ENCODE assay signal across 20 cellular contexts in genomic region chr12:28292699-28293098, GRCh38.
DNase-seq lines count a peak whose midpoint lies in the region; ATAC-seq, FAIRE-seq and TF ChIP-seq lines count a peak whose summit lies in the region.
"Had no signal": no experiment of that assay in that cellular context is flagged by ENCODE, and none has a peak within 500 bp of the region (broad histone marks: within the 10 kb centered on the region; RNA-seq: fewer than 3 reads in every experiment).

No MANE protein-coding gene starts in this region.

- H3K27ac Mint-ChIP-seq in neural progenitor cell: no peak overlapping the region
- H3K27ac Mint-ChIP-seq in endothelial cell (ENCODE audit: unreplicated experiment): no peak overlapping the region
- H3K27ac Mint-ChIP-seq: CD4-positive, alpha-beta memory T cell had no signal

- DNase-seq in HepG2 (ENCODE audit: low spot score) (no peak), right lobe of liver (no peak), K562 (ENCODE audit: extremely low read depth in 1 of 4, low spot score in 3 of 4) (no peak), neural progenitor cell (ENCODE audit: low spot score) (no peak), NCI-H510A treated with DMSO at 0.1 percent for 48 hours (lab: John Stamatoyannopoulos, UW) (no peak), middle frontal gyrus (ENCODE audit: extremely low spot score, low spot score) (no peak), endothelial cell (ENCODE audit: low spot score) (no peak)
- DNase-seq: 8988T; C1 segment of cervical spinal cord; Calu3; CD4-positive, alpha-beta memory T cell; COR-L47; DMS53; DMS79 treated with DMSO at 0.1 percent for 48 hours; GF-D8; GOT3; H7; HCEC 1CT had no signal

- H3K4me3 ChIP-seq in HepG2 (replicated peaks in 1 of 3; ENCODE audit: insufficient read depth in 1 of 3, low read depth in 2 of 3, low read length in 3 of 3): no peak overlapping the region
- no peak overlapping the region for H3K4me3 ChIP-seq in right lobe of liver
- H3K4me3 ChIP-seq in K562: no peak overlapping the region
- no peak overlapping the region for H3K4me3 ChIP-seq in neural progenitor cell

- H3K4me3 Mint-ChIP-seq in neural progenitor cell (no peak overlapping the region), endothelial cell (ENCODE audit: unreplicated experiment) (no peak overlapping the region)
- H3K4me3 Mint-ChIP-seq: CD4-positive, alpha-beta memory T cell had no signal

- H3K27me3 ChIP-seq in HepG2 (ENCODE audit: control insufficient read depth in 1 of 2, insufficient read depth in 2 of 2, low read length in 2 of 2): no peaks in the 10 kb centered on the region
- H3K27me3 ChIP-seq in right lobe of liver: no peaks in the 10 kb centered on the region
- no peaks in the 10 kb centered on the region for H3K27me3 ChIP-seq in K562 (ENCODE audit: control insufficient read depth in 2 of 2, insufficient read depth in 2 of 2, low read length in 2 of 2)
- H3K27me3 ChIP-seq in neural progenitor cell: no peaks in the 10 kb centered on the region

- TF ChIP-seq CTCF in HepG2 (CRISPR knock-in tag; IDR thresholded peaks at IDR 0.05) (no peak), right lobe of liver (IDR thresholded peaks at IDR 0.05) (no peak), K562 (IDR thresholded peaks at IDR 0.05 in 2 of 3, conservative IDR thresholded peaks at IDR 0.05 in 1 of 3; ENCODE audit: insufficient read depth in 2 of 3, low read depth in 1 of 3, low read length in 3 of 3) (no peak), neural progenitor cell (IDR thresholded peaks at IDR 0.05) (no peak), endothelial cell (IDR thresholded peaks at IDR 0.05; ENCODE audit: unreplicated experiment) (no peak)

- FAIRE-seq in HepG2 (lab: Jason Lieb, UNC) (no peak), K562 (lab: Jason Lieb, UNC) (no peak)
- FAIRE-seq: GM12891, GM18507 had no signal

- in situ Hi-C loops in HepG2 (cut with HindIII; ENCODE audit: extremely low pct_ligation_motif_present, low pct_unique_long_range_greater_than_20kb): no loop called here
- in situ Hi-C loops in K562 (cut with MboI): no loop called here

- H3K79me2 ChIP-seq in HepG2 (ENCODE audit: insufficient read depth, low read length): no peaks in the 10 kb centered on the region
- H3K79me2 ChIP-seq in K562 (ENCODE audit: control insufficient read depth, insufficient read depth, low read length): peaks cover 2% of the 10 kb centered on the region; the same call in 1 of the 3 replicates
- peaks cover 14% of the 10 kb centered on the region for H3K79me2 ChIP-seq in neural progenitor cell (ENCODE audit: low read depth)

- WGBS in HepG2 (ENCODE audit: low lambda C conversion rate): 98% methylated on average over 2 of the region's 2 CpGs
- WGBS in right lobe of liver (ENCODE audit: insufficient coverage, low coverage, low lambda C conversion rate, missing lambda C conversion rate): 82% methylated on average over 2 of the region's 2 CpGs
- WGBS in K562 (ENCODE audit: insufficient coverage, low coverage, missing lambda C conversion rate): 64% methylated on average over 2 of the region's 2 CpGs

- H3K9me1 ChIP-seq in K562 (ENCODE audit: control insufficient read depth, insufficient read depth, low read length): no peaks in the 10 kb centered on the region

- H3K4me1 ChIP-seq in HepG2 (ENCODE audit: insufficient read depth, low read length) (no peaks in the 10 kb centered on the region), right lobe of liver (peaks cover 0 to 4% (median 0%) of the 10 kb centered on the region in 4 donors), K562 (replicated peaks in 1 of 2; ENCODE audit: control insufficient read depth in 2 of 2, insufficient read depth in 2 of 2, low read length in 2 of 2) (no peaks in the 10 kb centered on the region), neural progenitor cell (peaks cover 4% of the 10 kb centered on the region)

- CTCF ChIA-PET in HepG2 (lab: Yijun Ruan, JAX; ENCODE audit: low intra/inter-chr PET ratio, low total read pairs): no interaction called here
- CTCF ChIA-PET in K562 (lab: Yijun Ruan, JAX; ENCODE audit: low intra/inter-chr PET ratio): no interaction called here

- H4K20me1 ChIP-seq in HepG2 (ENCODE audit: insufficient read depth, low read length) (no peaks in the 10 kb centered on the region; the same call in 1 of the 2 replicates), K562 (replicated peaks; ENCODE audit: control insufficient read depth, insufficient read depth, low read length) (no peaks in the 10 kb centered on the region), neural progenitor cell (ENCODE audit: low read depth) (no peaks in the 10 kb centered on the region)

- H2AFZ ChIP-seq in HepG2 (ENCODE audit: low read length) (no peak overlapping the region), K562 (ENCODE audit: low read depth, low read length) (no peak overlapping the region), neural progenitor cell (replicated peaks) (no peak overlapping the region)

- no peak overlapping the region for H3K27ac ChIP-seq in HepG2 (ENCODE audit: extremely low read length, insufficient read depth, low read length)
- H3K27ac ChIP-seq in right lobe of liver: no peak overlapping the region
- H3K27ac ChIP-seq in K562 (ENCODE audit: extremely low read depth, low read depth, low read length): no peak overlapping the region
- H3K27ac ChIP-seq in neural progenitor cell: peak overlapping the region; percentile 5

- H3K27me3 Mint-ChIP-seq in neural progenitor cell (ENCODE audit: insufficient read depth, low read depth) (peaks cover 2% of the 10 kb centered on the region), endothelial cell (ENCODE audit: unreplicated experiment) (peaks cover under 1% of the 10 kb centered on the region)
- H3K27me3 Mint-ChIP-seq: CD4-positive, alpha-beta memory T cell had no signal

- H3K4me2 ChIP-seq in HepG2 (ENCODE audit: low read depth, low read length) (no peak overlapping the region), K562 (ENCODE audit: insufficient read depth, low read length) (no peak overlapping the region), neural progenitor cell (no peak overlapping the region)

- no peak for ATAC-seq in HepG2
- ATAC-seq in right lobe of liver: no peak
- no peak for ATAC-seq in K562

- TF ChIP-seq POLR2A in HepG2 (IDR thresholded peaks at IDR 0.05; ENCODE audit: insufficient read depth in 1 of 2, low read depth in 2 of 2, low read length in 2 of 2): no peak
- no peak for TF ChIP-seq POLR2A in right lobe of liver (IDR thresholded peaks at IDR 0.05)
- no peak for TF ChIP-seq POLR2A in K562 (conservative IDR thresholded peaks at IDR 0.05)

- peaks cover 12% of the 10 kb centered on the region for H3K9me3 Mint-ChIP-seq in neural progenitor cell
- no peaks in the 10 kb centered on the region for H3K9me3 Mint-ChIP-seq in endothelial cell (ENCODE audit: unreplicated experiment)

- no peak for TF ChIP-seq RAD21 in HepG2 (CRISPR knock-in tag; IDR thresholded peaks at IDR 0.05)
- no peak for TF ChIP-seq RAD21 in K562 (CRISPR knock-in tag; conservative IDR thresholded peaks at IDR 0.05 in 1 of 2, IDR thresholded peaks at IDR 0.05 in 1 of 2)

- no peaks in the 10 kb centered on the region for H3K4me1 Mint-ChIP-seq in neural progenitor cell
- peaks cover 9% of the 10 kb centered on the region for H3K4me1 Mint-ChIP-seq in endothelial cell (ENCODE audit: unreplicated experiment)

- H3K36me3 ChIP-seq in HepG2 (replicated peaks in 1 of 2; ENCODE audit: control insufficient read depth in 1 of 2, insufficient read depth in 2 of 2, low read length in 2 of 2) (no peaks in the 10 kb centered on the region; a peak in 1 of 5 replicates), right lobe of liver (no peaks in the 10 kb centered on the region), K562 (ENCODE audit: control insufficient read depth, insufficient read depth, low read length) (no peaks in the 10 kb centered on the region), neural progenitor cell (no peaks in the 10 kb centered on the region)

- POLR2A ChIA-PET in HepG2 (lab: Yijun Ruan, JAX) (no interaction called here), K562 (lab: Yijun Ruan, JAX) (no interaction called here)

- no peak overlapping the region for H3K9ac ChIP-seq in HepG2 (ENCODE audit: insufficient read depth, low read depth, low read length)
- H3K9ac ChIP-seq in K562 (ENCODE audit: insufficient read depth in 1 of 2, low read depth in 2 of 2, low read length in 2 of 2): no peak overlapping the region
- no peak overlapping the region for H3K9ac ChIP-seq in neural progenitor cell

- intact Hi-C loops in HepG2 (cut with micrococcal nuclease; ENCODE audit: unreplicated experiment) (no loop called here), right lobe of liver (cut with DNase I) (no loop called here), K562 (cut with micrococcal nuclease) (no loop called here)

- H3K36me3 Mint-ChIP-seq in neural progenitor cell (peaks cover 11% of the 10 kb centered on the region), endothelial cell (ENCODE audit: low read depth, unreplicated experiment) (peaks cover 8% of the 10 kb centered on the region)

- TF ChIP-seq EP300 in HepG2 (IDR thresholded peaks at IDR 0.05; ENCODE audit: low read depth in 2 of 2, low read length in 2 of 2): no peak
- TF ChIP-seq EP300 in HepG2 (CRISPR knock-in tag; IDR thresholded peaks at IDR 0.05; ENCODE audit: borderline replicate concordance): no peak
- no peak for TF ChIP-seq EP300 in K562 (IDR thresholded peaks at IDR 0.05; ENCODE audit: low read length)

- BruUV-seq in HepG2 (replicated peaks; lab: Mats Ljungman, UMichigan) (no TSS peak), K562 (replicated peaks; lab: Mats Ljungman, UMichigan) (no TSS peak)

- H3K9me3 ChIP-seq in HepG2 (ENCODE audit: low read length): peaks cover 24% of the 10 kb centered on the region
- peaks cover 0 to 5% (median 0%) of the 10 kb centered on the region in 4 donors for H3K9me3 ChIP-seq in right lobe of liver
- peaks cover 6% of the 10 kb centered on the region; the same call in 1 of the 2 replicates for H3K9me3 ChIP-seq in K562 (replicated peaks; ENCODE audit: control insufficient read depth, insufficient read depth, low read depth, low read length)
- peaks cover 4% of the 10 kb centered on the region for H3K9me3 ChIP-seq in neural progenitor cell (ENCODE audit: low read depth)

- H3F3A ChIP-seq in neural progenitor cell (ENCODE audit: low read depth): no peaks in the 10 kb centered on the region

TF ChIP-seq in HepG2, 621 proteins besides CTCF, POLR2A, EP300 and RAD21 (continues in another document):
- TF ChIP-seq, protein P1, sequence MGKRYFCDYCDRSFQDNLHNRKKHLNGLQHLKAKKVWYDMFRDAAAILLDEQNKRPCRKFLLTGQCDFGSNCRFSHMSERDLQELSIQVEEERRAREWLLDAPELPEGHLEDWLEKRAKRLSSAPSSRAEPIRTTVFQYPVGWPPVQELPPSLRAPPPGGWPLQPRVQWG (CRISPR knock-in tag; IDR thresholded peaks at IDR 0.05; ENCODE audit: borderline replicate concordance, low read depth): no peak
- peak; percentile 68 to 81 for TF ChIP-seq MAFK (conservative IDR thresholded peaks at IDR 0.05 in 1 of 2, IDR thresholded peaks at IDR 0.05 in 1 of 2; ENCODE audit: low read length in 2 of 2)

TF ChIP-seq in K562, 482 proteins besides CTCF, POLR2A, EP300 and RAD21 (continues in another document):
- peak; percentile 53; the same call in 1 of the 2 replicates for TF ChIP-seq MAFF (IDR thresholded peaks at IDR 0.05; ENCODE audit: low read length)
- no peak for TF ChIP-seq CBX3 (IDR thresholded peaks at IDR 0.05; ENCODE audit: borderline replicate concordance in 1 of 2, low read length in 2 of 2)

Comparison
In these comparisons a context has a peak if more than half of its experiments do, and no peak if none do; other contexts are left out.
1. Of the 241 proteins assayed by ChIP-seq in both HepG2 and K562: peak only in HepG2: none; only in K562: none; in both: MAFF and MAFK; in neither: 239.